1 cellular context compared by ENCODE assay signal in the genomic region with DNA sequence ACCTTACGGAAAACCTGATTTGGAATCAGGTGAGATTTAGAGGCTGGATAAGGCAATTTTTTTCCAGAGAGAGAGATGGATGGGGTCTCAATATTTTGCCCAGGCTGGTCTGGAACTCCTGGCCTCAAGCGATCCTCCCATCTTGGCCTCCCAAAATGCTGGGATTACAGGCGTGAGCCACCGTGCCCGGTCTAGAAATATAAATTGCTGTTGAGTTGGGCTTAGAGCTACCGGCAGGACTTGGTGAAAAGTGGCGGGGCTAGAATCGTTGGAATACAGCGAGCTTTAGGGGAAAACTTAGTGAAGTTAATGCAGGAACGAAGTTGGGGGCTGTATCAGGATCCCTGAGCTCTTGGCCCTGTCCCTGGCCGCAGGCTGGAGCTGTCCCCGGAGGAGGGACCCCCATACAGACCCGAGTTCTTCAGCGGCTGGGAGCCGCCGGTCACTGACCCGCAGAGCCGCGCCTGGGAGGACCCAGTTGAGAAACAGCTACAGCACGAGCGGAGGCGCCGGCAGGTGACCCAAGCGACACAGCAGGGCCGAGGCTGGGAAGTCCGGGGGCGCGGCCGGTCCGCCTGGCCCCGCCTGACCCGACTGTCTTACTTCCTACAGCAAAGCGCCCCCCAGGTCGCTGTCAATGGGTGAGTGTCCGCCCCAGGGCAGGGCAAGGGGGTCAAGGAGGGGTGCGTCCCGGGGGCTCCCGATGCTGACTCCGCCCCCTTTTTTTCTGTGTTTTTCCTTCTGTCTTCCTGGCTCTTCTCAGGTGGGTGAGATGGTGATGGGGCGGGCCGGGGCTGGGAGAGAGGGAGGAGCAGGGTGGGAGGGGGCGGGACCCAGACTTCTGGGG.
TF ChIP-seq lines count a peak whose summit lies in the region.

No MANE protein-coding gene starts in this region.

TF ChIP-seq in WTC11, 78 proteins besides CTCF, POLR2A, EP300 and RAD21:
- TF ChIP-seq ZNF121 (CRISPR knock-in tag; IDR thresholded peaks at IDR 0.05) (peak; percentile 4; the same call in 1 of the 2 replicates), ETV6 (CRISPR knock-in tag; IDR thresholded peaks at IDR 0.05) (no peak)
